In genomic region chr22:41237707-41238569, GRCh38 we compare ENCODE assay signal across 1 cellular context.
A peak's percentile ranks its signal among the peaks of the same experiment; 100 is the strongest.
TF ChIP-seq lines count a peak whose summit lies in the region.

No MANE protein-coding gene starts in this region.

TF ChIP-seq in WTC11, 78 proteins besides CTCF, POLR2A, EP300 and RAD21:
- TF ChIP-seq HMGXB4 (CRISPR knock-in tag; IDR thresholded peaks at IDR 0.05) = peak; percentile 86
- TF ChIP-seq OVOL2 (CRISPR knock-in tag; IDR thresholded peaks at IDR 0.05; ENCODE audit: borderline replicate concordance) = no peak
- peak; percentile 55; the same call in 1 of the 2 replicates for TF ChIP-seq MAX (CRISPR knock-in tag; IDR thresholded peaks at IDR 0.05)
- TF ChIP-seq ARID4B (CRISPR knock-in tag; IDR thresholded peaks at IDR 0.05; ENCODE audit: borderline replicate concordance) = no peak
- TF ChIP-seq RELA (CRISPR knock-in tag; IDR thresholded peaks at IDR 0.05; ENCODE audit: borderline replicate concordance) = peak; percentile 78; the same call in 1 of the 2 replicates
- TF ChIP-seq TEAD1 (CRISPR knock-in tag; IDR thresholded peaks at IDR 0.05) = peak; percentile 77; the same call in 1 of the 2 replicates
- no peak for TF ChIP-seq E2F5 (CRISPR knock-in tag; IDR thresholded peaks at IDR 0.05)
- no peak for TF ChIP-seq SMAD4 (CRISPR knock-in tag; IDR thresholded peaks at IDR 0.05)
- TF ChIP-seq CBFB (CRISPR knock-in tag; IDR thresholded peaks at IDR 0.05; ENCODE audit: low read depth) = peak; percentile 12; the same call in 1 of the 2 replicates
- TF ChIP-seq ZNF263 (CRISPR knock-in tag; IDR thresholded peaks at IDR 0.05; ENCODE audit: low read depth) = 0 out of 2 replicates have a peak, but pooled peaks have one; percentile 22
- TF ChIP-seq ZBTB21 (CRISPR knock-in tag; IDR thresholded peaks at IDR 0.05; ENCODE audit: borderline replicate concordance) = peak; percentile 13; the same call in 1 of the 2 replicates
- TF ChIP-seq TCF7 (CRISPR knock-in tag; IDR thresholded peaks at IDR 0.05; ENCODE audit: low read depth) = peak; percentile 78; the same call in 1 of the 2 replicates
- 0 out of 2 replicates have a peak, but pooled peaks have one; percentile 37 for TF ChIP-seq SMAD3 (CRISPR knock-in tag; IDR thresholded peaks at IDR 0.05; ENCODE audit: borderline replicate concordance)
